In the genomic region with DNA sequence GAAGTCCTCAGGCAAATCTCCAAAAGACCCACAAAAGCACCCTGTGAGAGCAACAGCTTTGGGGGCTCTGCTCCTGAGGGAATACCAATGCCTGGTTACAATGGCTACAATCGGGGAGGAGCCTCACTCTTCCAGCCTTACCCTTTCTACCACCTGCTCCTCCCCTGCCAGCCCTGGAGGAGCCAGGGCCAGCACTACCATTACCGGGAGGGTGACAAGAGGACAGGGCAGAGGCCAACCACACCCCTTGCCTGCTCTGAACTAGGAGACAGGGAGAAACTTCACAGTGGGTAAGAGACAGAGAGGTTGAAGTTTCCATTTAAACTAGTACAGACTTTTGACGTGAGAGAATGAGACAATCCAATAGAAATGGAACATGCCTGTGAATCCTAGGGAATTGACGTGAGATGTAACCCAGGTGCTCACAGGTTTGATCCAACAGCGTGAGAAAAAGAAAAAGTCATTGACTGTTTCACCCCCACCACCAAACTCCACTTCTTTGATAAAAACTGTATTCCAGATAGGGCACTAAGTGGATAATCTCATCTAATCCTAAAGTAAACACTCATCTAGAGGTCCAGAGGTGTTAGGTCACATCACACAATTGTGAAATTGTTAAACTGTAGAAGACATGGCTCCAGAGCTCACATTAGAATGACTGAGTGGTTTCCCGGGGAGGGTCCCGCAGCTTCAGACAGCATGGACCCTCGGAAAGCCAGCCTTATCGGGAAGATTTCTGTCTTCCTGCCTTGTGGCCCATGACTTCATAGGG, we compare ENCODE assay signal across 14 cellular contexts. TPM values are rescaled to one million over a fixed set of nuclear protein-coding genes. Genes with fewer than 3 reads are reported as not detected.
DNase-seq lines count a peak whose midpoint lies in the region; ATAC-seq, FAIRE-seq and TF ChIP-seq lines count a peak whose summit lies in the region.
"Had no signal": no experiment of that assay in that cellular context is flagged by ENCODE, and none has a peak within 500 bp of the region (broad histone marks: within the 10 kb centered on the region; RNA-seq: fewer than 3 reads in every experiment).

No MANE protein-coding gene starts in this region.

- no peak for TF ChIP-seq CTCF in A549 (IDR thresholded peaks at IDR 0.05)

- H3K4me3 Mint-ChIP-seq in activated T-helper 2 cell treated with anti-CD3 and anti-CD28 coated beads, Interferon-gamma antibody, Interleukin-2, Interleukin-4, amounts not matched to agents 10 μg/mL and 5 μg/mL and 100 μg/mL, durations not matched to agents 14 hours and 24 hours and 36 hours (ENCODE audit: low read depth), result no peak overlapping the region

- H3K27me3 Mint-ChIP-seq in activated T-helper 2 cell treated with anti-CD3 and anti-CD28 coated beads, Interferon-gamma antibody, Interleukin-2, Interleukin-4, amounts not matched to agents 10 μg/mL and 5 μg/mL and 100 μg/mL, durations not matched to agents 14 hours and 24 hours and 36 hours (ENCODE audit: low read depth), result no peaks in the 10 kb centered on the region

- H3K4me3 ChIP-seq in A549 (no peak overlapping the region), muscle layer of duodenum (ENCODE audit: low read depth in 1 of 2, low read length in 2 of 2) (no peak overlapping the region)
- H3K4me3 ChIP-seq: SJSA1 had no signal

- no peaks in the 10 kb centered on the region for H3K9me3 Mint-ChIP-seq in activated T-helper 2 cell treated with anti-CD3 and anti-CD28 coated beads, Interferon-gamma antibody, Interleukin-2, Interleukin-4, amounts not matched to agents 10 μg/mL and 5 μg/mL and 100 μg/mL, durations not matched to agents 14 hours and 24 hours and 36 hours

- H3K9me3 ChIP-seq in A549, result no peaks in the 10 kb centered on the region
- no peaks in the 10 kb centered on the region for H3K9me3 ChIP-seq in muscle layer of duodenum (ENCODE audit: control insufficient read depth in 1 of 2, low read length in 2 of 2)
- H3K9me3 ChIP-seq: SJSA1 had no signal

- no peak for TF ChIP-seq RAD21 in A549 (conservative IDR thresholded peaks at IDR 0.05 in 1 of 2, IDR thresholded peaks at IDR 0.05 in 1 of 2)

- DNase-seq in A549 (ENCODE audit: low read depth in 1 of 2, low spot score in 1 of 2) (no peak), DMS53 (lab: John Stamatoyannopoulos, UW) (peak; percentile 77), COLO668 (lab: John Stamatoyannopoulos, UW; ENCODE audit: unreplicated experiment) (no peak)
- DNase-seq in activated T-helper 2 cell treated with anti-CD3 and anti-CD28 coated beads, Interferon-gamma antibody, Interleukin-2, Interleukin-4, amounts not matched to agents 10 μg/mL and 5 μg/mL and 100 μg/mL, durations not matched to agents 14 hours and 24 hours and 36 hours (ENCODE audit: low spot score), result no peak
- DNase-seq: activated CD4-positive, alpha-beta T cell treated with anti-CD3 and anti-CD28 coated beads, Interleukin-2, amount 50 U/mL, for 4 hours; brain microvascular endothelial cell; glutamatergic neuron; NCI-H187 treated with DMSO at 0.1 percent for 48 hours; stimulated activated naive CD8-positive, alpha-beta T cell treated with anti-CD3 and anti-CD28 coated beads, Interleukin-15, Interleukin-2, amounts not matched to agents 100 U/mL and 50 U/mL, for 24 hours had no signal

- WGBS in A549 (ENCODE audit: missing lambda C conversion rate), result 59% methylated on average over 9 of the region's 9 CpGs

- TF ChIP-seq EP300 in A549 (IDR thresholded peaks at IDR 0.05), result no peak

- peaks cover 9 to 35% of the 10 kb centered on the region in 2 donors for H3K36me3 ChIP-seq in muscle layer of duodenum (ENCODE audit: control insufficient read depth in 1 of 2, insufficient read depth in 2 of 2, low read length in 2 of 2)
- H3K36me3 ChIP-seq: brain microvascular endothelial cell, SJSA1 had no signal

- H3K27ac ChIP-seq in A549 (peak overlapping the region; percentile 34 to 46; a peak in 3 of 6 replicates), muscle layer of duodenum (ENCODE audit: low read length) (peak overlapping the region; percentile 25)
- H3K27ac ChIP-seq: brain microvascular endothelial cell, SJSA1 had no signal

- ATAC-seq in A549 (no peak), GM21515 (IDR thresholded peaks at IDR 0.05; ENCODE audit: unreplicated experiment) (no peak), HG02973 (IDR thresholded peaks at IDR 0.05; ENCODE audit: unreplicated experiment) (no peak), HG02759 (IDR thresholded peaks at IDR 0.05; ENCODE audit: unreplicated experiment) (no peak)
- ATAC-seq: stimulated activated naive CD8-positive, alpha-beta T cell treated with anti-CD3 and anti-CD28 coated beads, Interleukin-15, Interleukin-2, amounts not matched to agents 100 U/mL and 50 U/mL, for 24 hours had no signal

- H3K36me3 Mint-ChIP-seq in activated T-helper 2 cell treated with anti-CD3 and anti-CD28 coated beads, Interferon-gamma antibody, Interleukin-2, Interleukin-4, amounts not matched to agents 10 μg/mL and 5 μg/mL and 100 μg/mL, durations not matched to agents 14 hours and 24 hours and 36 hours (ENCODE audit: low read depth), result no peaks in the 10 kb centered on the region

- CTCF ChIA-PET in A549 (lab: Yijun Ruan, JAX), result no interaction called here

- peaks cover 72% of the 10 kb centered on the region for H3K4me1 Mint-ChIP-seq in activated T-helper 2 cell treated with anti-CD3 and anti-CD28 coated beads, Interferon-gamma antibody, Interleukin-2, Interleukin-4, amounts not matched to agents 10 μg/mL and 5 μg/mL and 100 μg/mL, durations not matched to agents 14 hours and 24 hours and 36 hours (ENCODE audit: low read depth)

- POLR2A ChIA-PET in A549 (lab: Yijun Ruan, JAX), result no interaction called here

- peaks cover 37% of the 10 kb centered on the region for H3K4me1 ChIP-seq in A549
- peaks cover 6% of the 10 kb centered on the region in 2 donors for H3K4me1 ChIP-seq in muscle layer of duodenum (ENCODE audit: control insufficient read depth in 1 of 2, insufficient read depth in 2 of 2, low read length in 2 of 2)
- H3K4me1 ChIP-seq: SJSA1 had no signal

- no peak overlapping the region for H3K4me2 ChIP-seq in A549

- no peaks in the 10 kb centered on the region for H3K27me3 ChIP-seq in muscle layer of duodenum (ENCODE audit: low read depth, low read length)
- H3K27me3 ChIP-seq: brain microvascular endothelial cell, SJSA1 had no signal

- intact Hi-C loops in activated T-helper 2 cell treated with anti-CD3 and anti-CD28 coated beads, Interferon-gamma antibody, Interleukin-2, Interleukin-4, amounts not matched to agents 10 μg/mL and 5 μg/mL and 100 μg/mL, durations not matched to agents 14 hours and 24 hours and 36 hours (cut with micrococcal nuclease), result no loop called here

- no peak for TF ChIP-seq POLR2A in A549 (IDR thresholded peaks at IDR 0.05; ENCODE audit: low read length)

- peak overlapping the region; percentile 56 for H3K27ac Mint-ChIP-seq in activated T-helper 2 cell treated with anti-CD3 and anti-CD28 coated beads, Interferon-gamma antibody, Interleukin-2, Interleukin-4, amounts not matched to agents 10 μg/mL and 5 μg/mL and 100 μg/mL, durations not matched to agents 14 hours and 24 hours and 36 hours

- no peak for FAIRE-seq in A549 (lab: Jason Lieb, UNC)

TF ChIP-seq in A549, 52 proteins besides CTCF, POLR2A, EP300 and RAD21:
- TF ChIP-seq, protein P1, sequence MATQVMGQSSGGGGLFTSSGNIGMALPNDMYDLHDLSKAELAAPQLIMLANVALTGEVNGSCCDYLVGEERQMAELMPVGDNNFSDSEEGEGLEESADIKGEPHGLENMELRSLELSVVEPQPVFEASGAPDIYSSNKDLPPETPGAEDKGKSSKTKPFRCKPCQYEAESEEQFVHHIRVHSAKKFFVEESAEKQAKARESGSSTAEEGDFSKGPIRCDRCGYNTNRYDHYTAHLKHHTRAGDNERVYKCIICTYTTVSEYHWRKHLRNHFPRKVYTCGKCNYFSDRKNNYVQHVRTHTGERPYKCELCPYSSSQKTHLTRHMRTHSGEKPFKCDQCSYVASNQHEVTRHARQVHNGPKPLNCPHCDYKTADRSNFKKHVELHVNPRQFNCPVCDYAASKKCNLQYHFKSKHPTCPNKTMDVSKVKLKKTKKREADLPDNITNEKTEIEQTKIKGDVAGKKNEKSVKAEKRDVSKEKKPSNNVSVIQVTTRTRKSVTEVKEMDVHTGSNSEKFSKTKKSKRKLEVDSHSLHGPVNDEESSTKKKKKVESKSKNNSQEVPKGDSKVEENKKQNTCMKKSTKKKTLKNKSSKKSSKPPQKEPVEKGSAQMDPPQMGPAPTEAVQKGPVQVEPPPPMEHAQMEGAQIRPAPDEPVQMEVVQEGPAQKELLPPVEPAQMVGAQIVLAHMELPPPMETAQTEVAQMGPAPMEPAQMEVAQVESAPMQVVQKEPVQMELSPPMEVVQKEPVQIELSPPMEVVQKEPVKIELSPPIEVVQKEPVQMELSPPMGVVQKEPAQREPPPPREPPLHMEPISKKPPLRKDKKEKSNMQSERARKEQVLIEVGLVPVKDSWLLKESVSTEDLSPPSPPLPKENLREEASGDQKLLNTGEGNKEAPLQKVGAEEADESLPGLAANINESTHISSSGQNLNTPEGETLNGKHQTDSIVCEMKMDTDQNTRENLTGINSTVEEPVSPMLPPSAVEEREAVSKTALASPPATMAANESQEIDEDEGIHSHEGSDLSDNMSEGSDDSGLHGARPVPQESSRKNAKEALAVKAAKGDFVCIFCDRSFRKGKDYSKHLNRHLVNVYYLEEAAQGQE (IDR thresholded peaks at IDR 0.05), result no peak
- TF ChIP-seq, protein P2, sequence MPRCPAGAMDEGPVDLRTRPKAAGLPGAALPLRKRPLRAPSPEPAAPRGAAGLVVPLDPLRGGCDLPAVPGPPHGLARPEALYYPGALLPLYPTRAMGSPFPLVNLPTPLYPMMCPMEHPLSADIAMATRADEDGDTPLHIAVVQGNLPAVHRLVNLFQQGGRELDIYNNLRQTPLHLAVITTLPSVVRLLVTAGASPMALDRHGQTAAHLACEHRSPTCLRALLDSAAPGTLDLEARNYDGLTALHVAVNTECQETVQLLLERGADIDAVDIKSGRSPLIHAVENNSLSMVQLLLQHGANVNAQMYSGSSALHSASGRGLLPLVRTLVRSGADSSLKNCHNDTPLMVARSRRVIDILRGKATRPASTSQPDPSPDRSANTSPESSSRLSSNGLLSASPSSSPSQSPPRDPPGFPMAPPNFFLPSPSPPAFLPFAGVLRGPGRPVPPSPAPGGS (IDR thresholded peaks at IDR 0.05), result no peak
- TF ChIP-seq BHLHE40 (IDR thresholded peaks at IDR 0.05; ENCODE audit: low read depth, low read length), result no peak
- TF ChIP-seq CEBPB (IDR thresholded peaks at IDR 0.05), result no peak
- no peak for TF ChIP-seq JUN (IDR thresholded peaks at IDR 0.05)

RNA-seq across cellular contexts. Expression of a gene that starts 8.4 kb away (rescaled TPM):
- polyA plus RNA-seq in A549 (2011; rRNA removed) (5.5 and 7.1 TPM in 2 replicates), A549 (2017; fragmentation: RNase III; extraction: RNeasy Plus Mini Kit Qiagen cat#74134 plus additional on column Dnase treatment) (0.43 to 0.80 TPM (median 0.43 TPM) in 3 replicates)
- polyA plus RNA-seq in A549 (2012; cell fraction: cytosol; rRNA removed), result 0.29 and 0.30 TPM in 2 replicates
- polyA plus RNA-seq in A549 (2012; cell fraction: nucleus; rRNA removed), result 0.18 and 0.20 TPM in 2 replicates
- 4.4 and 4.6 TPM in 2 replicates for polyA minus RNA-seq in A549 (2011; rRNA and poly(A)+ RNA removed)
- total RNA-seq in activated T-helper 2 cell treated with anti-CD3 and anti-CD28 coated beads, Interferon-gamma antibody, Interleukin-2, Interleukin-4, amounts not matched to agents 10 μg/mL and 5 μg/mL and 100 μg/mL, durations not matched to agents 14 hours and 24 hours and 36 hours, result 16.1 and 19.9 TPM in 2 replicates
